In the genomic region with DNA sequence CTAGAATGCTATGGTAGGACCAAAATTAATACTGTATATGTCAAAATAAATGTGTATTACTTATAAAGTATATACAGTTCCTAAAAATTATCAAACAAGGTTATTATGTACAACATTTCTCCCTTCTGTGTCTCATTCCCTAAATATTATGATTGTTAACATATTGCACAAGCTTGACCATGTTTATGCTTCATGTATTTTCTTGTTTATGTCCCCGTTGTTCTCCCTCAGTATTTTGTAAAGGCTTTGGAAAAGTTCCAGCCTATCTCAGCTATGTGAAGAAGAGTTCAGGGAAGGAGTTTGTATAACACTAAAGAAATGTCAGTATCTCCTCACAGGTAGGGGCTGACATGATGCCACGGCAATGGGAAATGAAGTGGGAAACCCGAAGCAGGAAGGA, we compare ENCODE assay signal across 20 cellular contexts. TPM values are rescaled to one million over a fixed set of nuclear protein-coding genes. Genes with fewer than 3 reads are reported as not detected.
DNase-seq lines count a peak whose midpoint lies in the region; ATAC-seq and TF ChIP-seq lines count a peak whose summit lies in the region.
"Had no signal": no experiment of that assay in that cellular context is flagged by ENCODE, and none has a peak within 500 bp of the region (broad histone marks: within the 10 kb centered on the region; RNA-seq: fewer than 3 reads in every experiment).

No MANE protein-coding gene starts in this region.

- DNase-seq in HFFc6 (no peak), colonic mucosa (no peak), right lobe of liver (no peak), suprapubic skin (ENCODE audit: low spot score in 2 of 2) (no peak), A673 (ENCODE audit: low spot score) (no peak), UCSD-AML1 (lab: John Stamatoyannopoulos, UW; ENCODE audit: unreplicated experiment) (no peak), PC-9 (no peak)
- DNase-seq: activated CD4-positive, alpha-beta T cell treated with anti-CD3 and anti-CD28 coated beads for 48 hours; activated CD8-positive, alpha-beta memory T cell treated with anti-CD3 and anti-CD28 coated beads, Interleukin-2, amount 50 U/mL, for 48 hours; activated naive CD4-positive, alpha-beta T cell treated with anti-CD3 and anti-CD28 coated beads for 36 hours; body of pancreas; heart right ventricle; islet precursor cell; NCI-H1105; NCI-H526; OCI-M1 had no signal

- peaks cover 15% of the 10 kb centered on the region for H3F3A ChIP-seq in PC-9 (ENCODE audit: insufficient read depth, low read depth)

- H3K4me1 Mint-ChIP-seq in HFFc6 (ENCODE audit: low read depth) = peaks cover 83% of the 10 kb centered on the region
- H3K4me1 Mint-ChIP-seq: memory B cell had no signal

- peak overlapping the region; percentile 94 for H3K27ac Mint-ChIP-seq in HFFc6
- H3K27ac Mint-ChIP-seq: activated naive CD4-positive, alpha-beta T cell treated with anti-CD3 and anti-CD28 coated beads for 36 hours; memory B cell had no signal

- H3K36me3 ChIP-seq in colonic mucosa (no peaks in the 10 kb centered on the region), right lobe of liver (no peaks in the 10 kb centered on the region), suprapubic skin (no peaks in the 10 kb centered on the region), A673 (ENCODE audit: insufficient read depth, low read length, poor library complexity, severe bottlenecking) (no peaks in the 10 kb centered on the region), PC-9 (ENCODE audit: low read depth) (no peaks in the 10 kb centered on the region)
- H3K36me3 ChIP-seq: BLaER1 treated with 17β-estradiol and CSF1 and Interleukin-3, amounts not matched to agents 10 nM and 100 nM; heart right ventricle had no signal

- no peaks in the 10 kb centered on the region for H3K27me3 Mint-ChIP-seq in HFFc6 (ENCODE audit: insufficient read depth)

- no TSS peak for BruUV-seq in A673 (replicated peaks; lab: Mats Ljungman, UMichigan)
- no TSS peak for BruUV-seq in PC-9 (replicated peaks; lab: Mats Ljungman, UMichigan)

- CTCF ChIA-PET in A673 (lab: Charles Lee) (interaction anchor here (0.6 kb wide), 1 partner anchor 66 kb away, joined by 9 read pairs; no protein-coding TSS in a partner anchor), PC-9 (lab: Charles Lee) (no interaction called here)

- peak overlapping the region; percentile 55; the same call in 1 of the 2 replicates for H3K4me3 Mint-ChIP-seq in HFFc6
- H3K4me3 Mint-ChIP-seq: activated naive CD4-positive, alpha-beta T cell treated with anti-CD3 and anti-CD28 coated beads for 36 hours; memory B cell; neural crest cell had no signal

- no peak overlapping the region for H3K4me2 ChIP-seq in PC-9

- intact Hi-C loops in colonic mucosa (cut with DNase I) (loop anchor here (5.0 to 10.0 kb wide), 3 partner anchors 340 to 567 kb away; no protein-coding TSS in a partner anchor), right lobe of liver (cut with DNase I) (no loop called here), A673 (cut with micrococcal nuclease; ENCODE audit: unreplicated experiment) (loop anchor here (5.0 kb wide), 1 partner anchor 413 kb away; no protein-coding TSS in a partner anchor), PC-9 (cut with micrococcal nuclease; ENCODE audit: unreplicated experiment) (no loop called here)

- no peak overlapping the region for H2AFZ ChIP-seq in PC-9

- H3K4me1 ChIP-seq in colonic mucosa = peaks cover 10% of the 10 kb centered on the region
- peaks cover 0 to 61% (median 25%) of the 10 kb centered on the region in 4 donors for H3K4me1 ChIP-seq in right lobe of liver
- H3K4me1 ChIP-seq in suprapubic skin = peaks cover 56% of the 10 kb centered on the region
- peaks cover 12% of the 10 kb centered on the region for H3K4me1 ChIP-seq in A673 (ENCODE audit: insufficient read depth, low read length, poor library complexity, severe bottlenecking)
- peaks cover 55% of the 10 kb centered on the region for H3K4me1 ChIP-seq in PC-9 (replicated peaks; ENCODE audit: insufficient read depth)

- WGBS in right lobe of liver (ENCODE audit: insufficient coverage, low coverage, low lambda C conversion rate, missing lambda C conversion rate) = 49% methylated on average over 3 of the region's 3 CpGs
- WGBS in suprapubic skin = 77% methylated on average over 3 of the region's 3 CpGs

- H3K79me2 ChIP-seq in PC-9 (ENCODE audit: low read depth) = no peaks in the 10 kb centered on the region

- no peaks in the 10 kb centered on the region for H3K9me3 Mint-ChIP-seq in HFFc6
- H3K9me3 Mint-ChIP-seq: activated naive CD4-positive, alpha-beta T cell treated with anti-CD3 and anti-CD28 coated beads for 36 hours; memory B cell; neural crest cell had no signal

- TF ChIP-seq CTCF in HFFc6 (IDR thresholded peaks at IDR 0.05) (no peak), colonic mucosa (IDR thresholded peaks at IDR 0.05) (no peak), right lobe of liver (IDR thresholded peaks at IDR 0.05) (no peak), suprapubic skin (IDR thresholded peaks at IDR 0.05) (no peak), A673 (conservative IDR thresholded peaks at IDR 0.05; ENCODE audit: low read depth, low read length) (no peak), PC-9 (conservative IDR thresholded peaks at IDR 0.05) (no peak)

- TF ChIP-seq EP300 in suprapubic skin (IDR thresholded peaks at IDR 0.05) = no peak

- H3K36me3 Mint-ChIP-seq in HFFc6 (ENCODE audit: low read depth) = no peaks in the 10 kb centered on the region
- H3K36me3 Mint-ChIP-seq: memory B cell had no signal

- no peak for ATAC-seq in right lobe of liver
- no peak for ATAC-seq in GM18873 (IDR thresholded peaks at IDR 0.05; ENCODE audit: low FRiP score, unreplicated experiment)
- ATAC-seq: body of pancreas, heart right ventricle had no signal

- no peaks in the 10 kb centered on the region for H3K27me3 ChIP-seq in colonic mucosa
- H3K27me3 ChIP-seq in right lobe of liver = no peaks in the 10 kb centered on the region
- no peaks in the 10 kb centered on the region for H3K27me3 ChIP-seq in suprapubic skin
- H3K27me3 ChIP-seq in A673 (replicated peaks; ENCODE audit: insufficient read depth, low read depth, low read length, poor library complexity) = no peaks in the 10 kb centered on the region
- H3K27me3 ChIP-seq in PC-9 (ENCODE audit: insufficient read depth, low read depth) = no peaks in the 10 kb centered on the region
- H3K27me3 ChIP-seq: BLaER1 treated with 17β-estradiol and CSF1 and Interleukin-3, amounts not matched to agents 10 nM and 100 nM; body of pancreas; heart right ventricle had no signal

- H3K9me2 ChIP-seq in PC-9 (ENCODE audit: insufficient read depth) = no peaks in the 10 kb centered on the region

- H3K4me3 ChIP-seq in colonic mucosa (no peak overlapping the region), right lobe of liver (no peak overlapping the region), suprapubic skin (no peak overlapping the region), A673 (ENCODE audit: low read depth, low read length, poor library complexity, severe bottlenecking) (no peak overlapping the region), PC-9 (no peak overlapping the region)
- H3K4me3 ChIP-seq: BLaER1 treated with 17β-estradiol and CSF1 and Interleukin-3, amounts not matched to agents 10 nM and 100 nM; body of pancreas; heart right ventricle had no signal

- TF ChIP-seq POLR2A in right lobe of liver (IDR thresholded peaks at IDR 0.05) (no peak), suprapubic skin (IDR thresholded peaks at IDR 0.05) (no peak)

- no peak overlapping the region for H3K9ac ChIP-seq in colonic mucosa (ENCODE audit: low read depth in 2 of 2, low read length in 2 of 2)

- H4K20me1 ChIP-seq in PC-9 (ENCODE audit: insufficient read depth) = no peaks in the 10 kb centered on the region
- H4K20me1 ChIP-seq: BLaER1 treated with 17β-estradiol and CSF1 and Interleukin-3, amounts not matched to agents 10 nM and 100 nM had no signal

- H3K9me3 ChIP-seq in colonic mucosa (no peaks in the 10 kb centered on the region), right lobe of liver (no peaks in the 10 kb centered on the region), suprapubic skin (no peaks in the 10 kb centered on the region), A673 (ENCODE audit: low read depth, low read length, poor library complexity, severe bottlenecking) (no peaks in the 10 kb centered on the region), PC-9 (ENCODE audit: insufficient read depth, low read depth) (no peaks in the 10 kb centered on the region)
- H3K9me3 ChIP-seq: body of pancreas had no signal

- H3K27ac ChIP-seq in colonic mucosa (peak overlapping the region; percentile 10), right lobe of liver (peak overlapping the region; percentile 18 to 78 (median 41)), suprapubic skin (peak overlapping the region; percentile 64), A673 (ENCODE audit: low read depth, low read length, poor library complexity, severe bottlenecking) (no peak overlapping the region), PC-9 (no peak overlapping the region)
- H3K27ac ChIP-seq: BLaER1 treated with 17β-estradiol and CSF1 and Interleukin-3, amounts not matched to agents 10 nM and 100 nM; body of pancreas had no signal

- POLR2A ChIA-PET in A673 (lab: Charles Lee; ENCODE audit: low non-redundant PET) = interaction anchor here (0.5 kb wide), 1 partner anchor 70 kb away, joined by 5 read pairs; no protein-coding TSS in a partner anchor
- POLR2A ChIA-PET in PC-9 (lab: Charles Lee; ENCODE audit: unreplicated experiment) = interaction anchor here (0.6 kb wide), 1 partner anchor 748 kb away, joined by 4 read pairs; no protein-coding TSS in a partner anchor

RNA-seq across cellular contexts. Expression of a gene that starts 19.6 kb away (rescaled TPM):
- 100 to 1,000 TPM; 219 to 346 (median 321) TPM for total RNA-seq in HFFc6 (2021; fragmentation: NEBNext Ultra II Directional; extraction: Animal tissue kit (Norgen Biotek cat#: 25700))
- 10 to 100 TPM; 33.0 to 42.4 TPM for total RNA-seq in colonic mucosa
- total RNA-seq in right lobe of liver = 10 to 100 TPM in 5 of 6 experiments, 1 to 10 TPM in 1; 7.9 to 82.6 (median 21.6) TPM
- total RNA-seq in suprapubic skin = 100 to 1,000 TPM in 1 of 4 donors, 10 to 100 TPM in 3; 48.7 to 140 (median 69.0) TPM
- 2.3 and 3.8 TPM in 2 replicates for total RNA-seq in A673 (2021)
- 21.9 and 22.5 TPM in 2 replicates for total RNA-seq in PC-9 (2021)

RNA-seq across cellular contexts. Expression of a gene that starts 30.5 kb away (rescaled TPM):
- total RNA-seq in HFFc6 (2021; fragmentation: NEBNext Ultra II Directional; extraction: Animal tissue kit (Norgen Biotek cat#: 25700)) = 10 to 100 TPM; 25.2 to 36.0 (median 30.7) TPM
- total RNA-seq in colonic mucosa (10 to 100 TPM; 30.5 to 47.0 TPM), right lobe of liver (10 to 100 TPM; 13.7 to 28.4 (median 21.3) TPM), suprapubic skin (100 to 1,000 TPM in 1 of 4 donors, 10 to 100 TPM in 3; 42.3 to 106 (median 45.3) TPM), A673 (2021) (24.7 and 31.8 TPM in 2 replicates), PC-9 (2021) (16.4 and 18.6 TPM in 2 replicates)

Comparison
In these comparisons a context has a peak if more than half of its experiments do, and no peak if none do; other contexts are left out.
1. H3K27ac ChIP-seq: peak in colonic mucosa (single experiment), right lobe of liver (3 of 3) and suprapubic skin (single experiment); none in A673 (single experiment) and PC-9 (single experiment).
2. intact Hi-C loops: an anchor here in colonic mucosa (5.0 to 10.0 kb wide) and A673 (5.0 kb wide); none called in right lobe of liver and PC-9.